32 cellular contexts compared by ENCODE assay signal in genomic region chr13:70932511-70932910, GRCh38.
A peak's percentile ranks its signal among the peaks of the same experiment; 100 is the strongest.
DNase-seq lines count a peak whose midpoint lies in the region; ATAC-seq, FAIRE-seq and TF ChIP-seq lines count a peak whose summit lies in the region.
"Had no signal": no experiment of that assay in that cellular context is flagged by ENCODE, and none has a peak within 500 bp of the region (broad histone marks: within the 10 kb centered on the region; RNA-seq: fewer than 3 reads in every experiment).

No MANE protein-coding gene starts in this region.

- H3K9me2 ChIP-seq in PC-3 (replicated peaks; ENCODE audit: low read length) = no peaks in the 10 kb centered on the region

- no peak overlapping the region for H2BK120ac ChIP-seq in H1 (replicated peaks; ENCODE audit: low read depth, low read length)

- no TSS peak for BruUV-seq in PC-3 (replicated peaks; lab: Mats Ljungman, UMichigan)

- no peaks in the 10 kb centered on the region for H3K27me3 Mint-ChIP-seq in activated CD8-positive, alpha-beta T cell treated with anti-CD3 and anti-CD28 coated beads for 36 hours
- H3K27me3 Mint-ChIP-seq: B cell; CD4-positive, alpha-beta memory T cell; CD4-positive, alpha-beta T cell; CD4-positive, CD25-positive, alpha-beta regulatory T cell; CD8-positive, alpha-beta memory T cell had no signal

- TF ChIP-seq CTCF in PC-3 (conservative IDR thresholded peaks at IDR 0.05; ENCODE audit: low read depth, low read length) (no peak), H1 (IDR thresholded peaks at IDR 0.05; ENCODE audit: control extremely low read depth in 1 of 3, insufficient read depth in 1 of 3, low read depth in 1 of 3, low read length in 3 of 3) (no peak)
- no peak for TF ChIP-seq CTCF in activated CD8-positive, alpha-beta T cell treated with anti-CD3 and anti-CD28 coated beads for 36 hours (IDR thresholded peaks at IDR 0.05)

- no peak for TF ChIP-seq POLR2A in H1 (IDR thresholded peaks at IDR 0.05; ENCODE audit: control extremely low read depth in 1 of 2, low read depth in 2 of 2, low read length in 2 of 2)

- H2AFZ ChIP-seq in PC-3 (ENCODE audit: low read length) = 0 out of 2 replicates have a peak overlapping the region, but pooled peaks have one; percentile 20
- 0 out of 2 replicates have a peak overlapping the region, but pooled peaks have one; percentile 18 for H2AFZ ChIP-seq in H1 (ENCODE audit: low read length)

- no peak for FAIRE-seq in H1 (lab: Jason Lieb, UNC)
- FAIRE-seq: A204.1, A549 had no signal

- no peak overlapping the region for H2BK20ac ChIP-seq in H1 (ENCODE audit: low read length)

- no peak overlapping the region for H2BK15ac ChIP-seq in H1 (ENCODE audit: low read length)

- H4K20me1 ChIP-seq in PC-3 (ENCODE audit: low read length) = no peaks in the 10 kb centered on the region
- no peaks in the 10 kb centered on the region for H4K20me1 ChIP-seq in H1 (replicated peaks in 1 of 2; ENCODE audit: control insufficient read depth in 1 of 2, insufficient read depth in 2 of 2, low read length in 2 of 2)
- H4K20me1 ChIP-seq: BLaER1; BLaER1 treated with 17β-estradiol and CSF1 and Interleukin-3, amounts not matched to agents 10 nM and 100 nM had no signal

- no peak overlapping the region for H2BK5ac ChIP-seq in H1 (ENCODE audit: low read depth, low read length)

- no peak overlapping the region for H2AK5ac ChIP-seq in H1 (ENCODE audit: low read depth, low read length)

- peaks cover 12% of the 10 kb centered on the region for H3K9me3 Mint-ChIP-seq in activated CD8-positive, alpha-beta T cell treated with anti-CD3 and anti-CD28 coated beads for 36 hours
- H3K9me3 Mint-ChIP-seq: CD14-positive monocyte had no signal

- CTCF ChIA-PET in PC-3 (lab: Charles Lee) (no interaction called here), H1 (lab: Charles Lee; ENCODE audit: partially characterized antibody) (interaction anchor here (0.8 kb wide), 1 partner anchor 10 kb away, joined by 3 read pairs; no protein-coding TSS in a partner anchor)
- CTCF ChIA-PET in activated CD8-positive, alpha-beta T cell treated with anti-CD3 and anti-CD28 coated beads for 36 hours (lab: Charles Lee) = no interaction called here

- H3K4me3 Mint-ChIP-seq in activated CD8-positive, alpha-beta T cell treated with anti-CD3 and anti-CD28 coated beads for 36 hours = no peak overlapping the region
- H3K4me3 Mint-ChIP-seq: B cell; CD14-positive monocyte; CD4-positive, alpha-beta memory T cell; CD4-positive, alpha-beta T cell; CD4-positive, CD25-positive, alpha-beta regulatory T cell; CD8-positive, alpha-beta memory T cell; CD8-positive, alpha-beta T cell had no signal

- H3K9ac ChIP-seq in PC-3 (ENCODE audit: low read length) = peak overlapping the region; percentile 61
- H3K9ac ChIP-seq in H1 (replicated peaks in 1 of 4; ENCODE audit: extremely low read depth in 1 of 4, low read depth in 3 of 4, low read length in 3 of 4) = no peak overlapping the region
- H3K9ac ChIP-seq: BLaER1; BLaER1 treated with 17β-estradiol and CSF1 and Interleukin-3, amounts not matched to agents 10 nM and 100 nM had no signal

- DNase-seq in PC-3 = peak; percentile 50
- no peak for DNase-seq in H1 (ENCODE audit: low read depth in 1 of 2, low spot score in 2 of 2)
- no peak for DNase-seq in activated CD8-positive, alpha-beta T cell treated with anti-CD3 and anti-CD28 coated beads for 36 hours
- DNase-seq: 8988T; ACHN; AML-193; BE2C; C1 segment of cervical spinal cord; Caco-2; Calu3; CD4-positive, alpha-beta memory T cell; CD4-positive, alpha-beta T cell; CD4-positive, CD25-positive, alpha-beta regulatory T cell; CD8-positive, alpha-beta memory T cell; CD8-positive, alpha-beta T cell; COR-L47; DMS 273 treated with DMSO at 0.1 percent for 48 hours; DMS153; DMS53; DMS79; DMS79 treated with DMSO at 0.1 percent for 48 hours; DND-41; EL had no signal

- H3K14ac ChIP-seq in H1 (ENCODE audit: insufficient read length) = no peak overlapping the region

- H3K4me1 Mint-ChIP-seq in activated CD8-positive, alpha-beta T cell treated with anti-CD3 and anti-CD28 coated beads for 36 hours (ENCODE audit: low read depth) = no peaks in the 10 kb centered on the region
- H3K4me1 Mint-ChIP-seq: B cell; CD14-positive monocyte; CD4-positive, alpha-beta memory T cell; CD4-positive, CD25-positive, alpha-beta regulatory T cell; CD8-positive, alpha-beta memory T cell had no signal

- no peak for TF ChIP-seq RAD21 in H1 (IDR thresholded peaks at IDR 0.05 in 1 of 2, conservative IDR thresholded peaks at IDR 0.05 in 1 of 2; ENCODE audit: low read depth in 2 of 2, low read length in 2 of 2)

- H3K4me3 ChIP-seq in PC-3 (ENCODE audit: low read length) (no peak overlapping the region), H1 (ENCODE audit: extremely low read depth in 1 of 4, insufficient read depth in 2 of 4, low read depth in 3 of 4, low read length in 4 of 4) (no peak overlapping the region)
- H3K4me3 ChIP-seq: A549; BLaER1; BLaER1 treated with 17β-estradiol and CSF1 and Interleukin-3, amounts not matched to agents 10 nM and 100 nM had no signal

- H3K4me2 ChIP-seq in PC-3 (ENCODE audit: low read length) = peak overlapping the region; percentile 58
- H3K4me2 ChIP-seq in H1 (ENCODE audit: insufficient read depth in 1 of 2, low read depth in 2 of 2, low read length in 2 of 2) = no peak overlapping the region
- H3K4me2 ChIP-seq: A549; BLaER1; BLaER1 treated with 17β-estradiol and CSF1 and Interleukin-3, amounts not matched to agents 10 nM and 100 nM had no signal

- no peak overlapping the region for H4K5ac ChIP-seq in H1 (ENCODE audit: insufficient read length, low read depth, low read length)

- no peaks in the 10 kb centered on the region for H3K23me2 ChIP-seq in H1 (ENCODE audit: low read depth, low read length)

- no peaks in the 10 kb centered on the region for H3K36me3 ChIP-seq in PC-3 (ENCODE audit: low read depth, low read length)
- no peaks in the 10 kb centered on the region for H3K36me3 ChIP-seq in H1 (ENCODE audit: control insufficient read depth in 2 of 4, insufficient read depth in 4 of 4, low read length in 3 of 4)
- H3K36me3 ChIP-seq: BE2C; BLaER1; BLaER1 treated with 17β-estradiol and CSF1 and Interleukin-3, amounts not matched to agents 10 nM and 100 nM had no signal

- H3K9me3 ChIP-seq in PC-3 (ENCODE audit: low read length) (no peaks in the 10 kb centered on the region), H1 (ENCODE audit: insufficient read depth in 2 of 2, low read depth in 1 of 2, low read length in 1 of 2) (no peaks in the 10 kb centered on the region)
- H3K9me3 ChIP-seq: A549; BE2C; BLaER1; BLaER1 treated with 17β-estradiol and CSF1 and Interleukin-3, amounts not matched to agents 10 nM and 100 nM; Caco-2 had no signal

- intact Hi-C loops in PC-3 (cut with micrococcal nuclease) = no loop called here
- intact Hi-C loops in activated CD8-positive, alpha-beta T cell treated with anti-CD3 and anti-CD28 coated beads for 36 hours (cut with micrococcal nuclease) = no loop called here

- H4K91ac ChIP-seq in H1 (replicated peaks; ENCODE audit: insufficient read length, low read length) = no peak overlapping the region

- no peaks in the 10 kb centered on the region for H3K27me3 ChIP-seq in PC-3 (ENCODE audit: low read length)
- peaks cover 0 to 1% (median 0%) of the 10 kb centered on the region in 4 experiments; a peak in 1 of 7 replicates for H3K27me3 ChIP-seq in H1 (replicated peaks in 1 of 4; ENCODE audit: control insufficient read depth in 3 of 4, extremely low read depth in 1 of 4, insufficient read depth in 3 of 4, low read length in 3 of 4)
- H3K27me3 ChIP-seq: BE2C; BLaER1; BLaER1 treated with 17β-estradiol and CSF1 and Interleukin-3, amounts not matched to agents 10 nM and 100 nM had no signal

- H2BK12ac ChIP-seq in H1 (ENCODE audit: low read depth, low read length) = no peak overlapping the region

- POLR2A ChIA-PET in PC-3 (lab: Charles Lee; ENCODE audit: unreplicated experiment) (no interaction called here), H1 (lab: Charles Lee; ENCODE audit: partially characterized antibody) (no interaction called here)
- POLR2A ChIA-PET in activated CD8-positive, alpha-beta T cell treated with anti-CD3 and anti-CD28 coated beads for 36 hours (lab: Charles Lee) = no interaction called here

- H3K23ac ChIP-seq in H1 (ENCODE audit: insufficient read length) = no peak overlapping the region

- H3K79me2 ChIP-seq in PC-3 (ENCODE audit: low read length) = no peaks in the 10 kb centered on the region
- H3K79me2 ChIP-seq in H1 (ENCODE audit: control insufficient read depth in 1 of 2, insufficient read depth in 2 of 2, low read length in 2 of 2) = no peaks in the 10 kb centered on the region

- peaks cover 12% of the 10 kb centered on the region for H3K4me1 ChIP-seq in PC-3 (ENCODE audit: insufficient read depth, low read length)
- H3K4me1 ChIP-seq in H1 (replicated peaks in 1 of 4; ENCODE audit: control insufficient read depth in 3 of 4, insufficient read depth in 4 of 4, low read length in 3 of 4) = no peaks in the 10 kb centered on the region
- H3K4me1 ChIP-seq: A549; BE2C; BLaER1; BLaER1 treated with 17β-estradiol and CSF1 and Interleukin-3, amounts not matched to agents 10 nM and 100 nM; Caco-2 had no signal

- no peak overlapping the region for H3K4ac ChIP-seq in H1 (replicated peaks; ENCODE audit: insufficient read length, low read depth, low read length)

- H3K27ac Mint-ChIP-seq in activated CD8-positive, alpha-beta T cell treated with anti-CD3 and anti-CD28 coated beads for 36 hours = no peak overlapping the region
- H3K27ac Mint-ChIP-seq: B cell; CD14-positive monocyte; CD4-positive, alpha-beta memory T cell; CD4-positive, alpha-beta T cell; CD4-positive, CD25-positive, alpha-beta regulatory T cell; CD8-positive, alpha-beta memory T cell; CD8-positive, alpha-beta T cell had no signal

- H4K8ac ChIP-seq in H1 (ENCODE audit: extremely low read depth, insufficient read depth, low read length) = no peak overlapping the region

- WGBS in H1 (ENCODE audit: extremely low coverage in 1 of 2, insufficient coverage in 1 of 2, insufficient read length in 1 of 2, insufficient replicate concordance in 2 of 2, low coverage in 1 of 2, low lambda C conversion rate in 2 of 2, missing lambda C conversion rate in 1 of 2), 2 experiments = 92 to 100% methylated on average over 1 to 3 of the region's 3 CpGs

- H3K56ac ChIP-seq in H1 (replicated peaks; ENCODE audit: insufficient read length, low read depth, low read length) = no peak overlapping the region

- no peaks in the 10 kb centered on the region for H3K36me3 Mint-ChIP-seq in activated CD8-positive, alpha-beta T cell treated with anti-CD3 and anti-CD28 coated beads for 36 hours (ENCODE audit: low read depth)
- H3K36me3 Mint-ChIP-seq: CD14-positive monocyte; CD4-positive, alpha-beta memory T cell; CD4-positive, CD25-positive, alpha-beta regulatory T cell; CD8-positive, alpha-beta memory T cell; CD8-positive, alpha-beta T cell had no signal

- H3K79me1 ChIP-seq in H1 (ENCODE audit: low read depth, low read length) = no peaks in the 10 kb centered on the region

- H3K18ac ChIP-seq in H1 (ENCODE audit: extremely low read depth, low read length) = no peak overlapping the region

- no peak for TF ChIP-seq EP300 in H1 (IDR thresholded peaks at IDR 0.05; ENCODE audit: borderline replicate concordance in 1 of 2, low read depth in 2 of 2, low read length in 2 of 2)

- H3K27ac ChIP-seq in PC-3 (ENCODE audit: low read length) (peak overlapping the region; percentile 92), H1 (ENCODE audit: low read depth, low read length) (no peak overlapping the region)
- H3K27ac ChIP-seq: 22Rv1; A549; BLaER1; BLaER1 treated with 17β-estradiol and CSF1 and Interleukin-3, amounts not matched to agents 10 nM and 100 nM; C4-2B had no signal

- ATAC-seq in PC-3 = peak; percentile 94
- ATAC-seq in activated CD8-positive, alpha-beta T cell treated with anti-CD3 and anti-CD28 coated beads for 36 hours = no peak
- ATAC-seq in HG03159 (IDR thresholded peaks at IDR 0.05; ENCODE audit: unreplicated experiment) = no peak
- ATAC-seq: A549; CD8-positive, alpha-beta T cell had no signal

- H3F3A ChIP-seq in PC-3 (ENCODE audit: low read length, unreplicated experiment) = no peaks in the 10 kb centered on the region
